ENCODE assay signal across 7 cellular contexts in the genomic region with DNA sequence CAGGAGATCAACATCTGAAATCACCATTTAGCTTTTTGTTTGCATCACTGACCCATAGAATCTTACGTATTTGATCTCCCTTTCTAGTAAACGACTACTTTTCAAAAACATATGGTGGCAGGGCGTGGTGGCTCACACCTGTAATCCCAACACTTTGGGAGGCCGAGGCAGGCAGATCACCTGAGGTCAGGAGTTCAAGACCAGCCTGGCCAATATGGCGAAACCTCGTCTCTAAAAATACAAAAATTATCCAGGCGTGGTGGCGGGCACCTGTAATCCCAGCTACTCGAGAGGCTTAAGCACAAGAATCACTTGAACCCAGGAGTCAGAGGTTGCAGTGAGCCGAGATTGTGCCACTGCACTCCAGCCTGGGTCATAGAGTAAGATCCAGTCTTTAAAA. TPM values are rescaled to one million over a fixed set of nuclear protein-coding genes. Genes with fewer than 3 reads are reported as not detected.
DNase-seq lines count a peak whose midpoint lies in the region; ATAC-seq, FAIRE-seq and TF ChIP-seq lines count a peak whose summit lies in the region.
"Not testable (repeated sequence)": the region's sequence is repeated elsewhere in the genome, so short reads cannot be mapped to it uniquely, and the experiment has no call there.

No MANE protein-coding gene starts in this region.

- CTCF ChIA-PET in endothelial cell of umbilical vein (lab: Charles Lee) = interaction anchor here (0.9 to 2.0 kb wide), 10 partner anchors 10 to 106 kb away, joined by 3 to 9 read pairs (median 3); no protein-coding TSS in a partner anchor

- not testable (repeated sequence) for TF ChIP-seq CTCF in endothelial cell of umbilical vein (IDR thresholded peaks at IDR 0.05; ENCODE audit: extremely low read depth in 1 of 2, insufficient read depth in 1 of 2, low read depth in 1 of 2, low read length in 2 of 2); left ventricle myocardium inferior (IDR thresholded peaks at IDR 0.05; ENCODE audit: borderline replicate concordance); gastrocnemius medialis (IDR thresholded peaks at IDR 0.05 in 4 of 5, conservative IDR thresholded peaks at IDR 0.05 in 1 of 5)

- H3K4me1 ChIP-seq in endothelial cell of umbilical vein (ENCODE audit: control insufficient read depth, extremely low read depth, insufficient read depth, low read length) (peaks cover 47% of the 10 kb centered on the region), left ventricle myocardium inferior (peaks cover 49% of the 10 kb centered on the region), gastrocnemius medialis (peaks cover 14 to 16% of the 10 kb centered on the region in 2 donors), subcutaneous abdominal adipose tissue (ENCODE audit: control insufficient read depth in 5 of 5, insufficient read depth in 5 of 5, low read length in 5 of 5) (peaks cover 0 to 34% (median 7%) of the 10 kb centered on the region in 5 donors)

- not testable (repeated sequence) for H3K36me3 Mint-ChIP-seq in T-helper 17 cell (ENCODE audit: low read depth)
- peaks cover 11% of the 10 kb centered on the region for H3K36me3 Mint-ChIP-seq in activated naive CD4-positive, alpha-beta T cell treated with anti-CD3 and anti-CD28 coated beads, Interleukin-2, amount 50 U/mL, for 24 hours
- H3K36me3 Mint-ChIP-seq in naive B cell = peaks cover 23 to 27% of the 10 kb centered on the region in 2 donors

- H3K79me2 ChIP-seq in endothelial cell of umbilical vein (ENCODE audit: control insufficient read depth, insufficient read depth, low read length) = not testable (repeated sequence)

- H2AFZ ChIP-seq in endothelial cell of umbilical vein (ENCODE audit: low read depth, low read length) = not testable (repeated sequence)

- in situ Hi-C loops in gastrocnemius medialis (cut with MboI; ENCODE audit: low sequenced_read_pairs in 4 of 4) = loop anchor here in 2 of 4 donors (25.0 kb wide), 1 partner anchor 94 kb away; no protein-coding TSS in a partner anchor

- intact Hi-C loops in endothelial cell of umbilical vein (cut with micrococcal nuclease); gastrocnemius medialis (cut with DNase I; ENCODE audit: low total_unique reads): not testable (repeated sequence)
- intact Hi-C loops in left ventricle myocardium inferior (cut with micrococcal nuclease) = loop anchor here (10.0 kb wide), 1 partner anchor 77 kb away; the partner anchor contains the start of gene GARRE1

- not testable (repeated sequence) for TF ChIP-seq POLR2A in endothelial cell of umbilical vein (IDR thresholded peaks at IDR 0.05; ENCODE audit: low read depth, low read length); gastrocnemius medialis (IDR thresholded peaks at IDR 0.05)

- H3K4me3 Mint-ChIP-seq in T-helper 17 cell; activated naive CD4-positive, alpha-beta T cell treated with anti-CD3 and anti-CD28 coated beads, Interleukin-2, amount 50 U/mL, for 24 hours; naive B cell: not testable (repeated sequence)

- ATAC-seq in T-helper 17 cell; naive B cell (ENCODE audit: low read depth in 2 of 2); gastrocnemius medialis: not testable (repeated sequence)

- FAIRE-seq in endothelial cell of umbilical vein (lab: Jason Lieb, UNC) = not testable (repeated sequence)

- dilution Hi-C loops in endothelial cell of umbilical vein (cut with MboI; ENCODE audit: extremely low pct_ligation_motif_present, low sequenced_read_pairs) = not testable (repeated sequence)

- not testable (repeated sequence) for H3K4me1 Mint-ChIP-seq in T-helper 17 cell; activated naive CD4-positive, alpha-beta T cell treated with anti-CD3 and anti-CD28 coated beads, Interleukin-2, amount 50 U/mL, for 24 hours; naive B cell

- DNase-seq in T-helper 17 cell; endothelial cell of umbilical vein (ENCODE audit: low read depth, low spot score); left ventricle myocardium inferior; naive B cell; gastrocnemius medialis: not testable (repeated sequence)

- H3K27me3 ChIP-seq in endothelial cell of umbilical vein (ENCODE audit: control insufficient read depth in 2 of 2, insufficient read depth in 2 of 2, low read length in 2 of 2); left ventricle myocardium inferior (ENCODE audit: low read depth); gastrocnemius medialis; subcutaneous abdominal adipose tissue (ENCODE audit: control insufficient read depth in 5 of 5, insufficient read depth in 4 of 5, low read length in 5 of 5): not testable (repeated sequence)

- not testable (repeated sequence) for H3K9me3 ChIP-seq in T-helper 17 cell (ENCODE audit: control insufficient read depth, low read length, poor library complexity, severe bottlenecking); endothelial cell of umbilical vein (replicated peaks; ENCODE audit: control insufficient read depth, insufficient read depth, low read length); left ventricle myocardium inferior (replicated peaks); gastrocnemius medialis; subcutaneous abdominal adipose tissue (ENCODE audit: control insufficient read depth in 5 of 5, low read length in 5 of 5)

- not testable (repeated sequence) for H4K20me1 ChIP-seq in endothelial cell of umbilical vein (replicated peaks; ENCODE audit: control insufficient read depth, extremely low read depth, insufficient read depth, low read length)

- H3K27me3 Mint-ChIP-seq in T-helper 17 cell; activated naive CD4-positive, alpha-beta T cell treated with anti-CD3 and anti-CD28 coated beads, Interleukin-2, amount 50 U/mL, for 24 hours; naive B cell: not testable (repeated sequence)

- H3K9me3 Mint-ChIP-seq in activated naive CD4-positive, alpha-beta T cell treated with anti-CD3 and anti-CD28 coated beads, Interleukin-2, amount 50 U/mL, for 24 hours; naive B cell: not testable (repeated sequence)

- BruUV-seq in endothelial cell of umbilical vein (replicated peaks; lab: Mats Ljungman, UMichigan) = not testable (repeated sequence)

- H3K4me3 ChIP-seq in endothelial cell of umbilical vein (replicated peaks in 1 of 3; ENCODE audit: insufficient read depth in 1 of 3, low read depth in 1 of 3, low read length in 3 of 3); left ventricle myocardium inferior; gastrocnemius medialis; subcutaneous abdominal adipose tissue (ENCODE audit: low read depth in 1 of 5, low read length in 5 of 5): not testable (repeated sequence)

- H3K36me3 ChIP-seq in endothelial cell of umbilical vein (ENCODE audit: control insufficient read depth in 2 of 2, extremely low read depth in 1 of 2, insufficient read depth in 2 of 2, low read length in 2 of 2) (peaks cover 9 to 12% of the 10 kb centered on the region in 2 experiments), left ventricle myocardium inferior (peaks cover 90% of the 10 kb centered on the region), gastrocnemius medialis (peaks cover 0 to 68% of the 10 kb centered on the region in 2 donors), subcutaneous abdominal adipose tissue (ENCODE audit: control insufficient read depth in 5 of 5, insufficient read depth in 5 of 5, low read length in 5 of 5) (peaks cover 6 to 59% (median 41%) of the 10 kb centered on the region in 5 donors)

- H3K9me1 ChIP-seq in endothelial cell of umbilical vein (replicated peaks; ENCODE audit: control insufficient read depth, extremely low read depth, insufficient read depth, low read length) = not testable (repeated sequence)

- POLR2A ChIA-PET in endothelial cell of umbilical vein (lab: Charles Lee) = interaction anchor here (0.7 to 1.5 kb wide), 3 partner anchors 12 to 64 kb away, joined by 3 to 6 read pairs (median 5); no protein-coding TSS in a partner anchor

- peak overlapping the region; percentile 19 for H3K27ac Mint-ChIP-seq in T-helper 17 cell
- H3K27ac Mint-ChIP-seq in activated naive CD4-positive, alpha-beta T cell treated with anti-CD3 and anti-CD28 coated beads, Interleukin-2, amount 50 U/mL, for 24 hours = peak overlapping the region; percentile 8
- peak overlapping the region in 4 of 6 donors; percentile 67 to 92 (median 72) for H3K27ac Mint-ChIP-seq in naive B cell

- H3K27ac ChIP-seq in endothelial cell of umbilical vein (ENCODE audit: insufficient read depth, low read depth, low read length) (peak overlapping the region; percentile 87), left ventricle myocardium inferior (replicated peaks) (peak overlapping the region; percentile 83), gastrocnemius medialis (peak overlapping the region; percentile 48 to 69 (median 62)), subcutaneous abdominal adipose tissue (ENCODE audit: low read depth, low read length) (peak overlapping the region; percentile 57)

- H3K9ac ChIP-seq in endothelial cell of umbilical vein (replicated peaks; ENCODE audit: extremely low read depth, insufficient read depth, low read length) = peak overlapping the region; percentile 56
- H3K9ac ChIP-seq in subcutaneous abdominal adipose tissue (ENCODE audit: low read length in 5 of 5) = not testable (repeated sequence)

- H3K4me2 ChIP-seq in endothelial cell of umbilical vein (ENCODE audit: insufficient read depth, low read length) = peak overlapping the region; percentile 80

RNA-seq across cellular contexts. Expression of gene GPI, which starts 33.4 kb away (rescaled TPM):
- total RNA-seq in T-helper 17 cell (100 to 1,000 TPM; 109 to 122 TPM), endothelial cell of umbilical vein (245 and 273 TPM in 2 replicates), left ventricle myocardium inferior (473 TPM), gastrocnemius medialis (100 to 1,000 TPM in 3 of 4 donors, 10 to 100 TPM in 1; 83.2 to 231 (median 173) TPM)
- polyA plus RNA-seq in endothelial cell of umbilical vein (110 and 131 TPM in 2 replicates), naive B cell (ENCODE audit: low read depth in 6 of 6) (100 to 1,000 TPM in 5 of 6 donors, 10 to 100 TPM in 1; 98.5 to 118 (median 111) TPM)
- 137 and 144 TPM in 2 replicates for polyA plus RNA-seq in endothelial cell of umbilical vein (2011; cell fraction: cytosol; rRNA removed)
- polyA plus RNA-seq in endothelial cell of umbilical vein (2011; cell fraction: nucleus; rRNA removed) = 112 and 115 TPM in 2 replicates
- 238 and 247 TPM in 2 replicates for polyA plus RNA-seq in endothelial cell of umbilical vein (2012)
- 204 and 222 TPM in 2 replicates for polyA minus RNA-seq in endothelial cell of umbilical vein
- 198 TPM for polyA minus RNA-seq in endothelial cell of umbilical vein (2011; cell fraction: cytosol; rRNA and poly(A)+ RNA removed)
- 64.3 and 74.5 TPM in 2 replicates for polyA minus RNA-seq in endothelial cell of umbilical vein (2011; cell fraction: nucleus; rRNA and poly(A)+ RNA removed)

Comparison
In these comparisons a context has a peak if more than half of its experiments do, and no peak if none do; other contexts are left out.
1. H3K27ac Mint-ChIP-seq: peak in every context shown above with its lines; median percentile 72 in naive B cell; 19 in T-helper 17 cell; 8 in activated naive CD4-positive, alpha-beta T cell treated with anti-CD3 and anti-CD28 coated beads, Interleukin-2, amount 50 U/mL, for 24 hours.